Comparison of ENCODE assay signal across 10 cellular contexts in genomic region chr4:145887241-145887964, GRCh38. TPM values are rescaled to one million over a fixed set of nuclear protein-coding genes. Genes with fewer than 3 reads are reported as not detected.
DNase-seq lines count a peak whose midpoint lies in the region; ATAC-seq and TF ChIP-seq lines count a peak whose summit lies in the region.
"Had no signal": no experiment of that assay in that cellular context is flagged by ENCODE, and none has a peak within 500 bp of the region (broad histone marks: within the 10 kb centered on the region; RNA-seq: fewer than 3 reads in every experiment).

No MANE protein-coding gene starts in this region.

- intact Hi-C loops in stomach (cut with DNase I; ENCODE audit: low total_unique reads): no loop called here

- DNase-seq in hepatocyte (ENCODE audit: low spot score): no peak
- DNase-seq in stomach: no peak
- no peak for DNase-seq in tibial nerve (ENCODE audit: low spot score in 2 of 2)
- DNase-seq in NCI-H146 (lab: John Stamatoyannopoulos, UW): no peak
- DNase-seq in NCI-H1105 treated with DMSO at 0.1 percent for 48 hours (lab: John Stamatoyannopoulos, UW): no peak

- H4K20me1 ChIP-seq in hepatocyte (ENCODE audit: insufficient read depth, poor library complexity, severe bottlenecking): no peaks in the 10 kb centered on the region

- TF ChIP-seq EP300 in stomach (IDR thresholded peaks at IDR 0.05) (no peak), tibial nerve (IDR thresholded peaks at IDR 0.05) (no peak)

- no peaks in the 10 kb centered on the region for H3K36me3 ChIP-seq in hepatocyte (replicated peaks; ENCODE audit: insufficient read depth, low read depth)
- peaks cover 0 to 20% (median 17%) of the 10 kb centered on the region in 4 donors for H3K36me3 ChIP-seq in stomach
- peaks cover 0 to 4% (median 0%) of the 10 kb centered on the region in 3 donors for H3K36me3 ChIP-seq in tibial nerve

- peaks cover 41% of the 10 kb centered on the region for H3K79me2 ChIP-seq in hepatocyte

- peak; percentile 35 for ATAC-seq in GM21360 (IDR thresholded peaks at IDR 0.05; ENCODE audit: unreplicated experiment)
- no peak for ATAC-seq in HG03442 (IDR thresholded peaks at IDR 0.05; ENCODE audit: unreplicated experiment)

- H2AFZ ChIP-seq in hepatocyte: no peak overlapping the region

- TF ChIP-seq CTCF in hepatocyte (IDR thresholded peaks at IDR 0.05; ENCODE audit: poor library complexity) (peak; percentile 12), stomach (IDR thresholded peaks at IDR 0.05) (no peak), tibial nerve (IDR thresholded peaks at IDR 0.05) (no peak)

- H3K4me3 ChIP-seq in hepatocyte (no peak overlapping the region), stomach (no peak overlapping the region), tibial nerve (no peak overlapping the region)

- H3K9me2 ChIP-seq in hepatocyte (replicated peaks; ENCODE audit: insufficient read depth): no peaks in the 10 kb centered on the region

- WGBS in hepatocyte (ENCODE audit: low lambda C conversion rate, missing lambda C conversion rate): 84% methylated on average over 10 of the region's 10 CpGs
- WGBS in stomach, 5 donors: 55 to 70% (median 66%) methylated on average over 10 of the region's 10 CpGs
- 45 to 47% methylated on average over 10 of the region's 10 CpGs for WGBS in tibial nerve, 2 donors

- H3K4me2 ChIP-seq in hepatocyte: no peak overlapping the region
- H3K4me2 ChIP-seq: KMS-11 had no signal

- H3K27me3 ChIP-seq in hepatocyte (no peaks in the 10 kb centered on the region), stomach (no peaks in the 10 kb centered on the region), tibial nerve (no peaks in the 10 kb centered on the region)

- H3K4me1 ChIP-seq in hepatocyte (ENCODE audit: insufficient read depth): no peaks in the 10 kb centered on the region
- H3K4me1 ChIP-seq in stomach: peaks cover 4 to 37% (median 14%) of the 10 kb centered on the region in 4 donors
- H3K4me1 ChIP-seq in tibial nerve: peaks cover 0 to 15% (median 0%) of the 10 kb centered on the region in 4 donors

- H3K27ac ChIP-seq in angular gyrus (ENCODE audit: low read depth, low read length): peak overlapping the region; percentile 26
- H3K27ac ChIP-seq in hepatocyte: no peak overlapping the region
- peak overlapping the region in 4 of 5 donors; percentile 15 to 65 (median 31) for H3K27ac ChIP-seq in stomach
- H3K27ac ChIP-seq in tibial nerve: peak overlapping the region in 2 of 4 donors; percentile 32 to 34
- H3K27ac ChIP-seq: epithelial cell of prostate, KMS-11 had no signal

- H3K9me3 ChIP-seq in hepatocyte (ENCODE audit: low read depth) (no peaks in the 10 kb centered on the region), stomach (no peaks in the 10 kb centered on the region), tibial nerve (no peaks in the 10 kb centered on the region)

- TF ChIP-seq POLR2A in stomach (IDR thresholded peaks at IDR 0.05) (no peak), tibial nerve (IDR thresholded peaks at IDR 0.05) (no peak)

RNA-seq across cellular contexts. Expression of gene ZNF827, which starts 51.2 kb away (rescaled TPM):
- total RNA-seq in hepatocyte (14.9 and 17.5 TPM in 2 replicates), stomach (100 to 1,000 TPM in 1 of 5 donors, 10 to 100 TPM in 4; 12.3 to 109 (median 17.4) TPM), tibial nerve (10 to 100 TPM in 1 of 4 donors, 1 to 10 TPM in 3; 3.7 to 10.0 (median 6.4) TPM)
- polyA plus RNA-seq in hepatocyte (7.8 and 12.2 TPM in 2 replicates), stomach (1 to 10 TPM; 1.7 to 2.8 (median 2.4) TPM)
